ENCODE assay signal across 19 cellular contexts in the genomic region with DNA sequence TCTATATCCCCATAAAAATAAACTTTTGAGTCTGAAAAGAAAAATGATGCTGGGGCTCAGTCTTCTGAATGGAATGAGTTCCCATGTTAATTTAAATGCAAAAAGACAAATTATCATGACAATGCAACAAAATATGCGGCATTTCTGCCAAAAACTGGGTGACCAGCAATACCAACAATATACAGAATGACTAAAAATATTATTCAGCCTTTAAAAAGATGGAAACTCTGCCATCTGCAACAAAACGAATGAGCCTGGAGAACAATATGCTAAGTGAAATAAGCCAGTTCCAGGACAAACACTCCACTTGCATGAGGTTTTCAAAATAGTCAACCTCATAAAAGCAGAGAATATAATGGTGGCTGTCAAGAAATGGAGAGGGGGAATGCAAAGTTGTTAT.
A peak's percentile ranks its signal among the peaks of the same experiment; 100 is the strongest.
DNase-seq lines count a peak whose midpoint lies in the region; ATAC-seq and TF ChIP-seq lines count a peak whose summit lies in the region.
"Had no signal": no experiment of that assay in that cellular context is flagged by ENCODE, and none has a peak within 500 bp of the region (broad histone marks: within the 10 kb centered on the region; RNA-seq: fewer than 3 reads in every experiment).

No MANE protein-coding gene starts in this region.

- H3K4me2 ChIP-seq in IMR-90 (ENCODE audit: low read depth, low read length) (no peak overlapping the region), osteoblast (ENCODE audit: insufficient read depth, low read length) (no peak overlapping the region)

- no TSS peak for BruUV-seq in IMR-90 (replicated peaks; lab: Mats Ljungman, UMichigan)

- H3K9ac ChIP-seq in IMR-90 (ENCODE audit: low read depth, low read length): no peak overlapping the region

- no peak overlapping the region for H3K56ac ChIP-seq in IMR-90 (ENCODE audit: extremely low read depth, insufficient read depth, low read length)

- dilution Hi-C loops in IMR-90 (cut with HindIII; ENCODE audit: low sequenced_read_pairs, unreplicated experiment): no loop called here

- H2BK120ac ChIP-seq in IMR-90 (ENCODE audit: low read depth, low read length): no peak overlapping the region

- H3K4me3 ChIP-seq in IMR-90 (ENCODE audit: insufficient read depth, low read depth, low read length): no peak overlapping the region
- H3K4me3 ChIP-seq in astrocyte of the spinal cord (ENCODE audit: low read depth, low read length): no peak overlapping the region
- H3K4me3 ChIP-seq in osteoblast (ENCODE audit: insufficient read depth, low read length): no peak overlapping the region
- H3K4me3 ChIP-seq in CD8-positive, alpha-beta memory T cell (ENCODE audit: low read length): no peak overlapping the region
- H3K4me3 ChIP-seq in body of pancreas: no peak overlapping the region
- H3K4me3 ChIP-seq: K562 had no signal

- H4K20me1 ChIP-seq in IMR-90 (ENCODE audit: insufficient read depth, low read length) (no peaks in the 10 kb centered on the region), osteoblast (ENCODE audit: insufficient read depth, low read length) (no peaks in the 10 kb centered on the region)

- ATAC-seq in IMR-90 (ENCODE audit: low read depth): no peak
- no peak for ATAC-seq in natural killer cell treated with Interleukin-12 subunit alpha and Interleukin-12 subunit beta and Interleukin-15 and Interleukin-18, amount 100 ng/mL, for 72 hours
- no peak for ATAC-seq in body of pancreas
- ATAC-seq: K562 had no signal

- H2AK9ac ChIP-seq in IMR-90 (replicated peaks; ENCODE audit: low read depth, low read length, poor library complexity): no peak overlapping the region

- H3K27me3 ChIP-seq in IMR-90 (ENCODE audit: control insufficient read depth, insufficient read depth, low read length): no peaks in the 10 kb centered on the region
- no peaks in the 10 kb centered on the region for H3K27me3 ChIP-seq in osteoblast (ENCODE audit: insufficient read depth, low read length)
- no peaks in the 10 kb centered on the region for H3K27me3 ChIP-seq in CD8-positive, alpha-beta memory T cell (ENCODE audit: insufficient read depth, low read length, poor library complexity, severe bottlenecking)
- H3K27me3 ChIP-seq in body of pancreas: no peaks in the 10 kb centered on the region
- H3K27me3 ChIP-seq: BE2C had no signal

- H2BK15ac ChIP-seq in IMR-90 (ENCODE audit: low read depth, low read length): no peak overlapping the region

- no peak overlapping the region for H4K5ac ChIP-seq in IMR-90 (ENCODE audit: low read depth, low read length)

- H3K9me3 ChIP-seq in IMR-90 (ENCODE audit: control insufficient read depth, insufficient read depth, low read length): no peaks in the 10 kb centered on the region
- H3K9me3 ChIP-seq in osteoblast (ENCODE audit: low read depth, low read length): no peaks in the 10 kb centered on the region
- no peaks in the 10 kb centered on the region for H3K9me3 ChIP-seq in CD8-positive, alpha-beta memory T cell (ENCODE audit: low read length)
- no peaks in the 10 kb centered on the region for H3K9me3 ChIP-seq in body of pancreas
- H3K9me3 ChIP-seq: BE2C had no signal

- H3K36me3 ChIP-seq in IMR-90 (ENCODE audit: control insufficient read depth, insufficient read depth, low read length) (no peaks in the 10 kb centered on the region), osteoblast (ENCODE audit: insufficient read depth, low read length) (no peaks in the 10 kb centered on the region), body of pancreas (replicated peaks in 1 of 2; ENCODE audit: insufficient read depth in 1 of 2, low read depth in 2 of 2) (no peaks in the 10 kb centered on the region)
- H3K36me3 ChIP-seq in CD8-positive, alpha-beta memory T cell (ENCODE audit: insufficient read depth, low read length): peaks cover 13% of the 10 kb centered on the region
- H3K36me3 ChIP-seq: BE2C had no signal

- no peak for TF ChIP-seq RAD21 in IMR-90 (IDR thresholded peaks at IDR 0.05; ENCODE audit: low read length)

- H3K23ac ChIP-seq in IMR-90 (ENCODE audit: low read depth, low read length): no peak overlapping the region

- H3K9me3 Mint-ChIP-seq in natural killer cell treated with Interleukin-12 subunit alpha and Interleukin-12 subunit beta and Interleukin-15 and Interleukin-18, amount 100 ng/mL, for 72 hours: no peaks in the 10 kb centered on the region
- no peaks in the 10 kb centered on the region for H3K9me3 Mint-ChIP-seq in CD8-positive, alpha-beta memory T cell
- H3K9me3 Mint-ChIP-seq: CD4-positive, alpha-beta memory T cell; H9 had no signal

- H2AFZ ChIP-seq in IMR-90 (replicated peaks; ENCODE audit: low read length, poor library complexity): no peak overlapping the region
- no peak overlapping the region for H2AFZ ChIP-seq in osteoblast (ENCODE audit: low read length)

- no peak overlapping the region for H3K14ac ChIP-seq in IMR-90 (replicated peaks; ENCODE audit: low read depth, low read length)

- no peaks in the 10 kb centered on the region for H3K4me1 Mint-ChIP-seq in natural killer cell treated with Interleukin-12 subunit alpha and Interleukin-12 subunit beta and Interleukin-15 and Interleukin-18, amount 100 ng/mL, for 72 hours (ENCODE audit: low read depth in 2 of 2)
- peaks cover 0 to 11% (median 0%) of the 10 kb centered on the region in 3 donors for H3K4me1 Mint-ChIP-seq in CD8-positive, alpha-beta memory T cell

- H2BK5ac ChIP-seq in IMR-90 (ENCODE audit: low read depth, low read length, poor library complexity, severe bottlenecking): no peak overlapping the region

- H3K27ac Mint-ChIP-seq in natural killer cell treated with Interleukin-12 subunit alpha and Interleukin-12 subunit beta and Interleukin-15 and Interleukin-18, amount 100 ng/mL, for 72 hours: no peak overlapping the region
- H3K27ac Mint-ChIP-seq in CD8-positive, alpha-beta memory T cell: no peak overlapping the region

- no peak overlapping the region for H3K18ac ChIP-seq in IMR-90 (ENCODE audit: low read depth, low read length)

- CTCF ChIA-PET in IMR-90 (lab: Yijun Ruan, JAX): no interaction called here
- CTCF ChIA-PET in CD8-positive, alpha-beta memory T cell (lab: Charles Lee): no interaction called here

- no CpG with 5 or more reads among the region's 2 CpGs for WGBS in IMR-90 (ENCODE audit: extremely low coverage in 2 of 2, insufficient read length in 1 of 2), 2 experiments
- 78% methylated on average over 2 of the region's 2 CpGs for WGBS in body of pancreas, 2 donors

- DNase-seq in GM03348 (ENCODE audit: low spot score) (peak; percentile 5), IMR-90 (peak; percentile 16), astrocyte of the spinal cord (ENCODE audit: low read depth, low spot score) (peak; percentile 26), osteoblast (ENCODE audit: insufficient read length, low spot score, missing footprints) (no peak), germinal center (ENCODE audit: low spot score) (no peak), body of pancreas (no peak)
- no peak for DNase-seq in natural killer cell treated with Interleukin-12 subunit alpha and Interleukin-12 subunit beta and Interleukin-15 and Interleukin-18, amount 100 ng/mL, for 72 hours (ENCODE audit: low spot score)
- no peak for DNase-seq in CD8-positive, alpha-beta memory T cell
- DNase-seq: BE2C; CD4-positive, alpha-beta memory T cell; H9; MV-4-11; NCI-H1417 treated with DMSO at 0.1 percent for 48 hours; NCI-H1930; NCI-H2171 treated with DMSO at 0.1 percent for 48 hours; NCI-H446 treated with DMSO at 0.1 percent for 48 hours; RPMI8226; SIG-M5 had no signal

- in situ Hi-C loops in IMR-90 (cut with MboI; ENCODE audit: low sequenced_read_pairs) (no loop called here), astrocyte of the spinal cord (cut with HindIII; ENCODE audit: low sequenced_read_pairs) (no loop called here)

- no peaks in the 10 kb centered on the region for H3K27me3 Mint-ChIP-seq in natural killer cell treated with Interleukin-12 subunit alpha and Interleukin-12 subunit beta and Interleukin-15 and Interleukin-18, amount 100 ng/mL, for 72 hours
- H3K27me3 Mint-ChIP-seq in CD8-positive, alpha-beta memory T cell: no peaks in the 10 kb centered on the region
- H3K27me3 Mint-ChIP-seq: CD4-positive, alpha-beta memory T cell had no signal

- H3K4me1 ChIP-seq in IMR-90 (ENCODE audit: control insufficient read depth, insufficient read depth, low read length) (no peaks in the 10 kb centered on the region), osteoblast (ENCODE audit: insufficient read depth, low read length) (peaks cover 7% of the 10 kb centered on the region), body of pancreas (no peaks in the 10 kb centered on the region)
- no peaks in the 10 kb centered on the region for H3K4me1 ChIP-seq in CD8-positive, alpha-beta memory T cell (ENCODE audit: insufficient read depth, low read length)
- H3K4me1 ChIP-seq: BE2C had no signal

- intact Hi-C loops in IMR-90 (cut with micrococcal nuclease): no loop called here
- intact Hi-C loops in body of pancreas (cut with DNase I): no loop called here

- TF ChIP-seq CTCF in IMR-90 (conservative IDR thresholded peaks at IDR 0.05; ENCODE audit: low read depth, low read length): no peak
- TF ChIP-seq CTCF in astrocyte of the spinal cord (IDR thresholded peaks at IDR 0.05; ENCODE audit: low read depth, low read length): no peak
- no peak for TF ChIP-seq CTCF in osteoblast (IDR thresholded peaks at IDR 0.05; ENCODE audit: extremely low read depth, low read depth, low read length)
- TF ChIP-seq CTCF in body of pancreas (IDR thresholded peaks at IDR 0.05): no peak

- no peak overlapping the region for H2AK5ac ChIP-seq in IMR-90 (ENCODE audit: low read depth, low read length)

- TF ChIP-seq POLR2A in IMR-90 (IDR thresholded peaks at IDR 0.05; ENCODE audit: low read depth, low read length): no peak
- TF ChIP-seq POLR2A in body of pancreas (IDR thresholded peaks at IDR 0.05): no peak

- H3K4ac ChIP-seq in IMR-90 (ENCODE audit: low read depth, low read length): no peak overlapping the region

- H4K8ac ChIP-seq in IMR-90 (ENCODE audit: low read depth in 2 of 2, low read length in 2 of 2): no peak overlapping the region

- no peaks in the 10 kb centered on the region for H3K79me1 ChIP-seq in IMR-90 (ENCODE audit: low read depth in 1 of 2, low read length in 2 of 2)

- POLR2A ChIA-PET in IMR-90 (lab: Charles Lee; ENCODE audit: unreplicated experiment): no interaction called here
- POLR2A ChIA-PET in CD8-positive, alpha-beta memory T cell (lab: Charles Lee): no interaction called here

- no peak overlapping the region for H2BK20ac ChIP-seq in IMR-90 (ENCODE audit: low read depth, low read length)

- H3K9me1 ChIP-seq in IMR-90 (ENCODE audit: insufficient read depth, low read length): no peaks in the 10 kb centered on the region

- no peaks in the 10 kb centered on the region for H3K79me2 ChIP-seq in osteoblast (ENCODE audit: insufficient read depth, low read length)

- no peak overlapping the region for H3K4me3 Mint-ChIP-seq in natural killer cell treated with Interleukin-12 subunit alpha and Interleukin-12 subunit beta and Interleukin-15 and Interleukin-18, amount 100 ng/mL, for 72 hours
- H3K4me3 Mint-ChIP-seq in CD8-positive, alpha-beta memory T cell: no peak overlapping the region
- H3K4me3 Mint-ChIP-seq: CD4-positive, alpha-beta memory T cell; H9 had no signal

- no peak overlapping the region for H4K91ac ChIP-seq in IMR-90 (ENCODE audit: insufficient read depth, low read depth, low read length)

- no peaks in the 10 kb centered on the region for H3K36me3 Mint-ChIP-seq in natural killer cell treated with Interleukin-12 subunit alpha and Interleukin-12 subunit beta and Interleukin-15 and Interleukin-18, amount 100 ng/mL, for 72 hours
- peaks cover 0 to 50% (median 28%) of the 10 kb centered on the region in 3 donors for H3K36me3 Mint-ChIP-seq in CD8-positive, alpha-beta memory T cell

- H3K27ac ChIP-seq in IMR-90 (ENCODE audit: insufficient read depth, low read length) (no peak overlapping the region), osteoblast (ENCODE audit: low read depth, low read length) (peak overlapping the region; percentile 31), body of pancreas (no peak overlapping the region)
- no peak overlapping the region for H3K27ac ChIP-seq in CD8-positive, alpha-beta memory T cell (ENCODE audit: low read depth, low read length)

Comparison
In these comparisons a context has a peak if more than half of its experiments do, and no peak if none do; other contexts are left out.
1. DNase-seq: peak in GM03348 (single experiment), IMR-90 (single experiment) and astrocyte of the spinal cord (single experiment); none in osteoblast (single experiment), natural killer cell treated with Interleukin-12 subunit alpha and Interleukin-12 subunit beta and Interleukin-15 and Interleukin-18, amount 100 ng/mL, for 72 hours (single experiment), germinal center (single experiment), CD8-positive, alpha-beta memory T cell (0 of 5) and body of pancreas (0 of 4).